Comparison of ENCODE assay signal across 27 cellular contexts in the genomic region with DNA sequence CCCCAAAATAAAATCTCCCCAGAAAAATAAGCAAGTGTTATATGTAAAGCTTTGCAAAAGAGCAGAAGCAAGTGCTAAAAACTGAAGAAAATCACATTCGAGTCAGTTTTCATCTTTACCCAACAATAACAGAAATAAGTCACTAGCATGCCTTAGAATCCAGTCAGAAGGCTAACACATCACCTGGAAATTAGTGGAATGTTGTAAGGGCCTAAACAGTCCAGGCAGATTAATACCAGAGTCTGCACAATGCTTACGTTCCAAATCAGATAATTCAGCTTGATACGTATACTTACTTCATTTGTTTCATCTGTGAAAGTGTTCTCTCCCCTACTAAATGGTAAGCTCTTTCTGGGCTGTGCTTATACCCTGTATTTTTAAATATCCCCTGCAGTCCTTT.
"Had no signal": no experiment of that assay in that cellular context is flagged by ENCODE, and none has a peak within 500 bp of the region (broad histone marks: within the 10 kb centered on the region; RNA-seq: fewer than 3 reads in every experiment).

No MANE protein-coding gene starts in this region.

- H2AFZ ChIP-seq: hepatocyte had no signal

- H3K27ac Mint-ChIP-seq: activated B cell treated with CpG ODN at 0.5 μM for 24 hours; activated CD4-positive, alpha-beta memory T cell treated with anti-CD3 and anti-CD28 coated beads for 36 hours; activated CD8-positive, alpha-beta memory T cell treated with anti-CD3 and anti-CD28 coated beads, Interleukin-2, amount 10 ng/mL, durations not matched to agents 7 days and 5 days; activated naive CD4-positive, alpha-beta T cell treated with anti-CD3 and anti-CD28 coated beads, Interleukin-2, amount 10 ng/mL, durations not matched to agents 7 days and 5 days; memory B cell; stimulated activated memory B cell treated with anti-CD40 and anti-IgM and Interleukin-4, amounts not matched to agents 10 μg/mL and 1 μg/mL and 100 μg/mL, for 72 hours; T-helper 17 cell had no signal

- H3K9me3 Mint-ChIP-seq: activated B cell treated with CpG ODN at 0.5 μM for 24 hours; activated naive CD4-positive, alpha-beta T cell treated with anti-CD3 and anti-CD28 coated beads, Interleukin-2, amount 10 ng/mL, durations not matched to agents 7 days and 5 days; immature natural killer cell had no signal

- H3K27me3 ChIP-seq: ascending aorta, breast epithelium, hepatocyte, neutrophil, ovary, stomach, suprapubic skin, tibial nerve had no signal

- H3K4me1 Mint-ChIP-seq: activated CD8-positive, alpha-beta memory T cell treated with anti-CD3 and anti-CD28 coated beads, Interleukin-2, amount 10 ng/mL, durations not matched to agents 7 days and 5 days; activated naive CD4-positive, alpha-beta T cell treated with anti-CD3 and anti-CD28 coated beads, Interleukin-2, amount 10 ng/mL, durations not matched to agents 7 days and 5 days had no signal

- ATAC-seq: activated CD8-positive, alpha-beta memory T cell treated with anti-CD3 and anti-CD28 coated beads, Interleukin-2, amount 10 ng/mL, durations not matched to agents 7 days and 5 days; left ventricle myocardium superior; psoas muscle; right cardiac atrium; stimulated activated memory B cell treated with anti-CD40 and anti-IgM and Interleukin-4, amounts not matched to agents 10 μg/mL and 1 μg/mL and 100 μg/mL, for 72 hours; T-helper 17 cell had no signal

- H3K36me3 ChIP-seq: ascending aorta, breast epithelium, ovary, suprapubic skin, tibial nerve had no signal

- H3K4me2 ChIP-seq: hepatocyte had no signal

- H3K27ac ChIP-seq: ascending aorta, breast epithelium, hepatocyte, neutrophil, ovary, psoas muscle, stomach, suprapubic skin, tibial nerve had no signal

- H3K4me3 Mint-ChIP-seq: activated B cell treated with CpG ODN at 0.5 μM for 24 hours; activated CD4-positive, alpha-beta memory T cell treated with anti-CD3 and anti-CD28 coated beads for 36 hours; activated CD8-positive, alpha-beta memory T cell treated with anti-CD3 and anti-CD28 coated beads, Interleukin-2, amount 10 ng/mL, durations not matched to agents 7 days and 5 days; activated naive CD4-positive, alpha-beta T cell treated with anti-CD3 and anti-CD28 coated beads, Interleukin-2, amount 10 ng/mL, durations not matched to agents 7 days and 5 days; immature natural killer cell; memory B cell; nephron; stimulated activated memory B cell treated with anti-CD40 and anti-IgM and Interleukin-4, amounts not matched to agents 10 μg/mL and 1 μg/mL and 100 μg/mL, for 72 hours; T-helper 17 cell had no signal

- H3K27me3 Mint-ChIP-seq: activated B cell treated with CpG ODN at 0.5 μM for 24 hours; activated CD4-positive, alpha-beta memory T cell treated with anti-CD3 and anti-CD28 coated beads for 36 hours; activated CD8-positive, alpha-beta memory T cell treated with anti-CD3 and anti-CD28 coated beads, Interleukin-2, amount 10 ng/mL, durations not matched to agents 7 days and 5 days; activated naive CD4-positive, alpha-beta T cell treated with anti-CD3 and anti-CD28 coated beads, Interleukin-2, amount 10 ng/mL, durations not matched to agents 7 days and 5 days; memory B cell; stimulated activated memory B cell treated with anti-CD40 and anti-IgM and Interleukin-4, amounts not matched to agents 10 μg/mL and 1 μg/mL and 100 μg/mL, for 72 hours; T-helper 17 cell had no signal

- DNase-seq: activated B cell treated with CpG ODN at 0.5 μM for 24 hours; activated CD4-positive, alpha-beta memory T cell treated with anti-CD3 and anti-CD28 coated beads for 36 hours; activated CD4-positive, alpha-beta T cell treated with anti-CD3 and anti-CD28 coated beads for 4 hours; activated CD8-positive, alpha-beta memory T cell treated with anti-CD3 and anti-CD28 coated beads, Interleukin-2, amount 10 ng/mL, durations not matched to agents 7 days and 5 days; activated effector memory CD4-positive, alpha-beta T cell treated with anti-CD3 and anti-CD28 coated beads, Interleukin-2, amount 50 U/mL, for 16 hours; activated naive CD4-positive, alpha-beta T cell treated with anti-CD3 and anti-CD28 coated beads, Interleukin-2, amount 10 ng/mL, durations not matched to agents 7 days and 5 days; activated T-cell treated with anti-CD3 and anti-CD28 coated beads for 4 hours; cortex of kidney; foreskin melanocyte; glutamatergic neuron; immature natural killer cell; left ventricle myocardium superior; ovary; psoas muscle; right cardiac atrium; stomach; SW 1271; T-helper 17 cell had no signal

- H3K4me1 ChIP-seq: ascending aorta, breast epithelium, psoas muscle, suprapubic skin, tibial nerve had no signal

- H3K4me3 ChIP-seq: ascending aorta, breast epithelium, hepatocyte, ovary, psoas muscle, stomach, suprapubic skin, tibial nerve had no signal

- H3K9me3 ChIP-seq: breast epithelium, neutrophil, ovary, stomach, suprapubic skin had no signal
